Comparison of ENCODE assay signal across 20 cellular contexts in the genomic region with DNA sequence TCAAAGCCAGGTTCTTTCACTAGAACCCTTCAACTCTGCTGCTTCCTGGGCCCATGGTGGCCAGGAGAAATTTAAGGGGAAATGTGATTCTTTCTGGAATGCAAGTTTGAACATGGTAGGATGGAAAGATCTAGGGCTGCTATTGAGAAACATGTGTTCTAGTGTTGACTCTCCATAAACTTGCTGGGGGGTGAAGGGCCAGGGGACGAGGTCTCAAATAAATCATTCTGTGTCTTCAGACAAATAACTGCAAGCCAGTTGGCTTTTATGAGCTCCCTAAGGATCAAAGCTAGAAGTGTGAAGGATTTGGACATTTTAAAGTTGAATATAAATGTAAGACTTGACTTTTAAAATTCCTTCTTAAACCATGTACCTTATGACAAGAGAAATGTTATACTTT.
"Had no signal": no experiment of that assay in that cellular context is flagged by ENCODE, and none has a peak within 500 bp of the region (broad histone marks: within the 10 kb centered on the region; RNA-seq: fewer than 3 reads in every experiment).

No MANE protein-coding gene starts in this region.

- H2AFZ ChIP-seq: parathyroid adenoma had no signal

- H3K79me2 ChIP-seq: parathyroid adenoma had no signal

- DNase-seq: activated naive CD4-positive, alpha-beta T cell treated with Interleukin-2 at 50 U/mL for 16 hours; activated T-cell treated with anti-CD3 and anti-CD28 coated beads for 4 hours; caudate nucleus; glutamatergic neuron; immature natural killer cell; naive B cell; SK-N-SH; stimulated activated CD4-positive, alpha-beta T cell treated with anti-CD3 and anti-CD28 coated beads, Interleukin-15, amount 100 ng/mL, for 24 hours; stimulated activated CD4-positive, alpha-beta T cell treated with anti-CD3 and anti-CD28 coated beads, Interleukin-4, amount 100 ng/mL, for 1 hour; stimulated activated naive CD4-positive, alpha-beta T cell; T-cell; T1000; transverse colon had no signal

- H3K9ac ChIP-seq: parathyroid adenoma, SK-N-SH had no signal

- H3K4me2 ChIP-seq: SK-N-SH had no signal

- ATAC-seq: activated CD4-positive, CD25-positive, alpha-beta regulatory T cell treated with anti-CD3 and anti-CD28 coated beads, Interleukin-2, amount 50 U/mL, for 24 hours; esophagus mucosa; T-cell had no signal

- FAIRE-seq: colon, endometrium had no signal

- H3K27ac ChIP-seq: parathyroid adenoma, skin epidermis had no signal

- H3K4me1 ChIP-seq: parathyroid adenoma had no signal

- H3K9me3 ChIP-seq: SK-N-SH, transverse colon had no signal

- H3K4me3 ChIP-seq: lung, skin epidermis, transverse colon had no signal

- H3K36me3 ChIP-seq: transverse colon had no signal

- H3K27me3 ChIP-seq: transverse colon had no signal
